In genomic region chr6:116444092-116444491, GRCh38 we compare ENCODE assay signal across 8 cellular contexts. TPM values are rescaled to one million over a fixed set of nuclear protein-coding genes. Genes with fewer than 3 reads are reported as not detected.
A peak's percentile ranks its signal among the peaks of the same experiment; 100 is the strongest.
DNase-seq lines count a peak whose midpoint lies in the region; ATAC-seq, FAIRE-seq and TF ChIP-seq lines count a peak whose summit lies in the region.

No MANE protein-coding gene starts in this region.

- no peaks in the 10 kb centered on the region for H3K9me3 ChIP-seq in A549
- no peaks in the 10 kb centered on the region for H3K9me3 ChIP-seq in PC-3 (ENCODE audit: low read length)
- no peaks in the 10 kb centered on the region for H3K9me3 ChIP-seq in endothelial cell of umbilical vein (replicated peaks; ENCODE audit: control insufficient read depth, insufficient read depth, low read length)
- no peaks in the 10 kb centered on the region for H3K9me3 ChIP-seq in ovary

- TF ChIP-seq EP300 in A549 (IDR thresholded peaks at IDR 0.05) (no peak), ovary (IDR thresholded peaks at IDR 0.05) (no peak)

- peak; percentile 79; a peak in 4 of 6 replicates for ATAC-seq in A549
- peak; percentile 76 for ATAC-seq in HG02885 (IDR thresholded peaks at IDR 0.05; ENCODE audit: poor library complexity, unreplicated experiment)
- peak; percentile 52; the same call in 1 of the 2 replicates for ATAC-seq in PC-3

- TF ChIP-seq RAD21 in A549 (conservative IDR thresholded peaks at IDR 0.05 in 1 of 2, IDR thresholded peaks at IDR 0.05 in 1 of 2) = peak; percentile 16 to 26; a peak in 1 of 5 replicates

- CTCF ChIA-PET in A549 (lab: Yijun Ruan, JAX) = interaction anchor here (1.2 kb wide), 1 partner anchor 118 kb away, joined by 4 read pairs; no protein-coding TSS in a partner anchor
- CTCF ChIA-PET in PC-3 (lab: Charles Lee) = no interaction called here
- CTCF ChIA-PET in endothelial cell of umbilical vein (lab: Charles Lee) = interaction anchor here (0.6 to 4.4 kb wide), 13 partner anchors 10 to 226 kb away, joined by 3 to 36 read pairs (median 5); partner anchors contain the start of genes CALHM5 and DSE

- DNase-seq in A549 (ENCODE audit: low read depth in 1 of 2, low spot score in 1 of 2) = peak; percentile 27 to 29
- peak; percentile 53 for DNase-seq in GM12865 (ENCODE audit: low read depth)
- peak; percentile 39 for DNase-seq in PC-3
- peak; percentile 44 for DNase-seq in endothelial cell of umbilical vein (ENCODE audit: low read depth, low spot score)
- no peak for DNase-seq in ovary
- no peak for DNase-seq in retina
- no peak for DNase-seq in frontal cortex (ENCODE audit: low spot score in 2 of 2)

- no peaks in the 10 kb centered on the region for H3K9me1 ChIP-seq in endothelial cell of umbilical vein (replicated peaks; ENCODE audit: control insufficient read depth, extremely low read depth, insufficient read depth, low read length)

- H3K36me3 ChIP-seq in PC-3 (ENCODE audit: low read depth, low read length) (no peaks in the 10 kb centered on the region), endothelial cell of umbilical vein (ENCODE audit: control insufficient read depth in 2 of 2, extremely low read depth in 1 of 2, insufficient read depth in 2 of 2, low read length in 2 of 2) (no peaks in the 10 kb centered on the region), ovary (no peaks in the 10 kb centered on the region)

- no peak for FAIRE-seq in A549 (lab: Jason Lieb, UNC)
- FAIRE-seq in endothelial cell of umbilical vein (lab: Jason Lieb, UNC) = no peak
- FAIRE-seq in frontal cortex (lab: Jason Lieb, UNC) = no peak

- peak; percentile 41; the same call in 2 of the 3 replicates for TF ChIP-seq CTCF in A549 (IDR thresholded peaks at IDR 0.05)
- peak; percentile 53 for TF ChIP-seq CTCF in GM12865 (IDR thresholded peaks at IDR 0.05; ENCODE audit: insufficient read depth, low read depth, low read length, missing control alignments)
- peak; percentile 65 for TF ChIP-seq CTCF in PC-3 (conservative IDR thresholded peaks at IDR 0.05; ENCODE audit: low read depth, low read length)
- peak; percentile 31 to 48 for TF ChIP-seq CTCF in endothelial cell of umbilical vein (IDR thresholded peaks at IDR 0.05; ENCODE audit: extremely low read depth in 1 of 2, insufficient read depth in 1 of 2, low read depth in 1 of 2, low read length in 2 of 2)
- TF ChIP-seq CTCF in ovary (IDR thresholded peaks at IDR 0.05) = peak in 2 of 3 donors; percentile 12 to 17

- H2AFZ ChIP-seq in PC-3 (ENCODE audit: low read length) (no peak overlapping the region), endothelial cell of umbilical vein (ENCODE audit: low read depth, low read length) (no peak overlapping the region)

- H3K9me2 ChIP-seq in PC-3 (replicated peaks; ENCODE audit: low read length) = no peaks in the 10 kb centered on the region

- intact Hi-C loops in PC-3 (cut with micrococcal nuclease) = no loop called here
- intact Hi-C loops in endothelial cell of umbilical vein (cut with micrococcal nuclease) = loop anchor here (2.0 to 5.0 kb wide), 2 partner anchors 89 to 157 kb away; no protein-coding TSS in a partner anchor
- intact Hi-C loops in ovary (cut with DNase I) = loop anchor here in 1 of 4 donors (10.0 kb wide), 2 partner anchors 59 to 159 kb away; no protein-coding TSS in a partner anchor

- dilution Hi-C loops in endothelial cell of umbilical vein (cut with MboI; ENCODE audit: extremely low pct_ligation_motif_present, low sequenced_read_pairs) = no loop called here

- H4K20me1 ChIP-seq in PC-3 (ENCODE audit: low read length) (no peaks in the 10 kb centered on the region), endothelial cell of umbilical vein (replicated peaks; ENCODE audit: control insufficient read depth, extremely low read depth, insufficient read depth, low read length) (no peaks in the 10 kb centered on the region)

- H3K4me2 ChIP-seq in A549 (no peak overlapping the region), PC-3 (ENCODE audit: low read length) (no peak overlapping the region), endothelial cell of umbilical vein (ENCODE audit: insufficient read depth, low read length) (no peak overlapping the region)

- H3K27ac ChIP-seq in A549 (no peak overlapping the region), PC-3 (ENCODE audit: low read length) (no peak overlapping the region), endothelial cell of umbilical vein (ENCODE audit: insufficient read depth, low read depth, low read length) (no peak overlapping the region), ovary (no peak overlapping the region)

- H3F3A ChIP-seq in PC-3 (ENCODE audit: low read length, unreplicated experiment) = peaks cover 5% of the 10 kb centered on the region

- BruUV-seq in PC-3 (replicated peaks; lab: Mats Ljungman, UMichigan) = no TSS peak
- BruUV-seq in endothelial cell of umbilical vein (replicated peaks; lab: Mats Ljungman, UMichigan) = no TSS peak

- TF ChIP-seq POLR2A in A549 (IDR thresholded peaks at IDR 0.05; ENCODE audit: low read length) = no peak
- TF ChIP-seq POLR2A in endothelial cell of umbilical vein (IDR thresholded peaks at IDR 0.05; ENCODE audit: low read depth, low read length) = no peak
- no peak for TF ChIP-seq POLR2A in ovary (IDR thresholded peaks at IDR 0.05)

- H3K4me3 ChIP-seq in A549 = no peak overlapping the region
- no peak overlapping the region for H3K4me3 ChIP-seq in GM12865 (ENCODE audit: low read depth, low read length)
- no peak overlapping the region for H3K4me3 ChIP-seq in PC-3 (ENCODE audit: low read length)
- no peak overlapping the region for H3K4me3 ChIP-seq in endothelial cell of umbilical vein (replicated peaks in 1 of 3; ENCODE audit: insufficient read depth in 1 of 3, low read depth in 1 of 3, low read length in 3 of 3)
- H3K4me3 ChIP-seq in ovary = no peak overlapping the region

- H3K79me2 ChIP-seq in PC-3 (ENCODE audit: low read length) (no peaks in the 10 kb centered on the region), endothelial cell of umbilical vein (ENCODE audit: control insufficient read depth, insufficient read depth, low read length) (no peaks in the 10 kb centered on the region)

- peaks cover 22% of the 10 kb centered on the region for H3K4me1 ChIP-seq in A549
- H3K4me1 ChIP-seq in PC-3 (ENCODE audit: insufficient read depth, low read length) = peaks cover 27% of the 10 kb centered on the region
- peaks cover 3% of the 10 kb centered on the region for H3K4me1 ChIP-seq in endothelial cell of umbilical vein (ENCODE audit: control insufficient read depth, extremely low read depth, insufficient read depth, low read length)
- H3K4me1 ChIP-seq in ovary (ENCODE audit: insufficient read depth) = peaks cover 6% of the 10 kb centered on the region

- H3K9ac ChIP-seq in PC-3 (ENCODE audit: low read length) (no peak overlapping the region), endothelial cell of umbilical vein (replicated peaks; ENCODE audit: extremely low read depth, insufficient read depth, low read length) (no peak overlapping the region)

- H3K27me3 ChIP-seq in PC-3 (ENCODE audit: low read length) (no peaks in the 10 kb centered on the region), endothelial cell of umbilical vein (ENCODE audit: control insufficient read depth in 2 of 2, insufficient read depth in 2 of 2, low read length in 2 of 2) (no peaks in the 10 kb centered on the region), ovary (no peaks in the 10 kb centered on the region)

- WGBS in A549 (ENCODE audit: missing lambda C conversion rate) = 3% methylated on average over 3 of the region's 3 CpGs
- WGBS in ovary, 3 donors = 34 to 56% (median 46%) methylated on average over 3 of the region's 3 CpGs

- POLR2A ChIA-PET in A549 (lab: Yijun Ruan, JAX) (no interaction called here), PC-3 (lab: Charles Lee; ENCODE audit: unreplicated experiment) (no interaction called here), endothelial cell of umbilical vein (lab: Charles Lee) (no interaction called here)

TF ChIP-seq in A549, 52 proteins besides CTCF, POLR2A, EP300 and RAD21 (continues in another document):
- TF ChIP-seq HOXB5 (CRISPR knock-in tag; IDR thresholded peaks at IDR 0.05) = no peak
- TF ChIP-seq CHD4 (IDR thresholded peaks at IDR 0.05; ENCODE audit: borderline replicate concordance) = no peak
- TF ChIP-seq CHD2 (IDR thresholded peaks at IDR 0.05; ENCODE audit: low read length, partially characterized antibody) = no peak
- TF ChIP-seq HOXB13 (CRISPR knock-in tag; IDR thresholded peaks at IDR 0.05; ENCODE audit: low read depth) = no peak

TF ChIP-seq in endothelial cell of umbilical vein, 7 proteins besides CTCF, POLR2A, EP300 and RAD21:
- TF ChIP-seq MAX (IDR thresholded peaks at IDR 0.05; ENCODE audit: insufficient read depth, insufficient read length) = no peak
- no peak for TF ChIP-seq MYC (IDR thresholded peaks at IDR 0.05; ENCODE audit: low read depth, low read length)
- TF ChIP-seq POLR2AphosphoS5 (IDR thresholded peaks at IDR 0.05; ENCODE audit: insufficient read depth, low read depth, low read length) = no peak
- no peak for TF ChIP-seq GATA2 (IDR thresholded peaks at IDR 0.05; ENCODE audit: insufficient read depth, insufficient read length, low read depth, low read length)
- TF ChIP-seq FOS (IDR thresholded peaks at IDR 0.05; ENCODE audit: borderline replicate concordance, insufficient read depth, low read length) = no peak
- no peak for TF ChIP-seq JUN (IDR thresholded peaks at IDR 0.05; ENCODE audit: borderline replicate concordance, insufficient read depth, insufficient read length, low read depth)
- no peak for TF ChIP-seq EZH2 (IDR thresholded peaks at IDR 0.05; ENCODE audit: borderline replicate concordance, low read depth, low read length, severe bottlenecking)

RNA-seq across cellular contexts. Expression of gene CALHM6, which starts 17.1 kb away (rescaled TPM):
- polyA plus RNA-seq in A549 (2011; rRNA removed) = not detected in 2 replicates
- not detected in 2 replicates for polyA plus RNA-seq in A549 (2012; cell fraction: cytosol; rRNA removed)
- polyA plus RNA-seq in A549 (2012; cell fraction: nucleus; rRNA removed) = not detected in 2 replicates
- polyA plus RNA-seq in A549 (2017; fragmentation: RNase III; extraction: RNeasy Plus Mini Kit Qiagen cat#74134 plus additional on column Dnase treatment) = 0.31 TPM in 1 of 3 replicates, not detected in the others
- not detected in 2 replicates for polyA minus RNA-seq in A549 (2011; rRNA and poly(A)+ RNA removed)
- total RNA-seq in PC-3 (2014; rRNA removed) = not detected in 2 replicates
- total RNA-seq in endothelial cell of umbilical vein = not detected in 2 replicates
- polyA plus RNA-seq in endothelial cell of umbilical vein = 0.08 and 0.10 TPM in 2 replicates
- polyA plus RNA-seq in endothelial cell of umbilical vein (2011; cell fraction: cytosol; rRNA removed) = 0.10 and 0.20 TPM in 2 replicates
- not detected in 2 replicates for polyA plus RNA-seq in endothelial cell of umbilical vein (2011; cell fraction: nucleus; rRNA removed)
- polyA plus RNA-seq in endothelial cell of umbilical vein (2012) = not detected in 2 replicates
- not detected in 2 replicates for polyA minus RNA-seq in endothelial cell of umbilical vein
- polyA minus RNA-seq in endothelial cell of umbilical vein (2011; cell fraction: cytosol; rRNA and poly(A)+ RNA removed) = not detected
- not detected in 2 replicates for polyA minus RNA-seq in endothelial cell of umbilical vein (2011; cell fraction: nucleus; rRNA and poly(A)+ RNA removed)
- total RNA-seq in ovary = 1 to 10 TPM; 1.6 to 8.5 (median 3.0) TPM
- polyA plus RNA-seq in ovary = 10 to 100 TPM in 1 of 2 donors, 1 to 10 TPM in 1; 5.2 to 14.0 TPM
- total RNA-seq in frontal cortex = 4.5 TPM

Comparison
In these comparisons a context has a peak if more than half of its experiments do, and no peak if none do; other contexts are left out.
1. DNase-seq: peak in A549 (2 of 2), GM12865 (single experiment), PC-3 (single experiment) and endothelial cell of umbilical vein (single experiment); none in ovary (0 of 5), retina (single experiment) and frontal cortex (0 of 2).
2. CTCF ChIP-seq: peak in every context shown above with its lines; median percentile 65 in PC-3; 53 in GM12865; 41 in A549; 40 in endothelial cell of umbilical vein; 14 in ovary.
3. Peak in every context shown above with its lines, with median percentiles within 50 percentile points of each other: ATAC-seq.